ENCODE assay signal across 9 cellular contexts in the genomic region with DNA sequence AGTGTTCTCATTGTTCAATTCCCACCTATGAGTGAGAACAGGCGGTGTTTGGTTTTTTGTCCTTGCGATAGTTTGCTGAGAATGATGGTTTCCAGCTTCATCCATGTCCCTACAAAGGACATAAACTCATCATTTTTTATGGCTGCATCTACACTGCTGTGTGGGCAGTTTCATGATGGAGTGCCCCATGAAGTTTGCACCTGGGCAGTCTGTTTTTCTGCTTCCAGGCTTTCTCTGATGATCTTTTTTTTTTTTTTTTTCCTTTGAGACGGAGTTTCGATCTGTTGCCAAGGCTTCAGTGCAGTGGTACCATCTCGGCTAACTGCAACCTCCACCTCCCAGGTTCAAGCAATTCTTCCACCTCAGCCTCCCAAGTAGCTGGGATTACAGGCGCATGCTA. TPM values are rescaled to one million over a fixed set of nuclear protein-coding genes. Genes with fewer than 3 reads are reported as not detected.
"Had no signal": no experiment of that assay in that cellular context is flagged by ENCODE, and none has a peak within 500 bp of the region (broad histone marks: within the 10 kb centered on the region; RNA-seq: fewer than 3 reads in every experiment).

No MANE protein-coding gene starts in this region.

RNA-seq across cellular contexts. Expression of a gene that starts 6.2 kb away (rescaled TPM):
- total RNA-seq: dermis blood vessel endothelial cell; fibroblast of lung; gastrocnemius medialis; heart right ventricle; left ventricle myocardium inferior; lower lobe of right lung; naive thymus-derived CD4-positive, alpha-beta T cell; pulmonary artery endothelial cell; skeletal muscle tissue had no signal
- polyA plus RNA-seq: fibroblast of lung; naive thymus-derived CD4-positive, alpha-beta T cell had no signal

RNA-seq across cellular contexts. Expression of a gene that starts 14.8 kb away (rescaled TPM):
- total RNA-seq: dermis blood vessel endothelial cell, pulmonary artery endothelial cell had no signal
- polyA plus RNA-seq: fibroblast of lung had no signal
